23 cellular contexts compared by ENCODE assay signal in genomic region chr5:22900801-22901310, GRCh38. TPM values are rescaled to one million over a fixed set of nuclear protein-coding genes. Genes with fewer than 3 reads are reported as not detected.
DNase-seq lines count a peak whose midpoint lies in the region; ATAC-seq, FAIRE-seq and TF ChIP-seq lines count a peak whose summit lies in the region.
"Had no signal": no experiment of that assay in that cellular context is flagged by ENCODE, and none has a peak within 500 bp of the region (broad histone marks: within the 10 kb centered on the region; RNA-seq: fewer than 3 reads in every experiment).

No MANE protein-coding gene starts in this region.

- no peak overlapping the region for H3K4me3 Mint-ChIP-seq in stimulated activated naive CD8-positive, alpha-beta T cell treated with anti-CD3 and anti-CD28 coated beads, Interleukin-15, amount 100 ng/mL, for 72 hours
- H3K4me3 Mint-ChIP-seq in stimulated activated effector memory CD8-positive, alpha-beta T cell treated with anti-CD3 and anti-CD28 coated beads, Interleukin-12 subunit alpha, Interleukin-12 subunit beta, amount 100 ng/mL, for 72 hours: no peak overlapping the region
- H3K4me3 Mint-ChIP-seq: CD4-positive, alpha-beta T cell; GM23338 had no signal

- intact Hi-C loops in vagina (cut with DNase I) (no loop called here), HepG2 (cut with micrococcal nuclease; ENCODE audit: unreplicated experiment) (no loop called here)

- H3K14ac ChIP-seq in neuronal stem cell (ENCODE audit: low read length): peak overlapping the region; percentile 71

- no peaks in the 10 kb centered on the region for H3K36me3 ChIP-seq in neuronal stem cell (replicated peaks in 1 of 2; ENCODE audit: control insufficient read depth in 2 of 2, insufficient read depth in 2 of 2, low read length in 2 of 2)
- no peaks in the 10 kb centered on the region for H3K36me3 ChIP-seq in vagina
- H3K36me3 ChIP-seq in HepG2 (replicated peaks in 1 of 2; ENCODE audit: control insufficient read depth in 1 of 2, insufficient read depth in 2 of 2, low read length in 2 of 2): no peaks in the 10 kb centered on the region

- no peak for TF ChIP-seq POLR2A in vagina (IDR thresholded peaks at IDR 0.05)
- TF ChIP-seq POLR2A in HepG2 (IDR thresholded peaks at IDR 0.05; ENCODE audit: insufficient read depth in 1 of 2, low read depth in 2 of 2, low read length in 2 of 2): no peak

- no peak for TF ChIP-seq RAD21 in HepG2 (CRISPR knock-in tag; IDR thresholded peaks at IDR 0.05)

- H2AFZ ChIP-seq in neuronal stem cell (ENCODE audit: low read length): no peak overlapping the region
- no peak overlapping the region for H2AFZ ChIP-seq in HepG2 (ENCODE audit: low read length)
- H2AFZ ChIP-seq: GM23338 had no signal

- H3K27me3 Mint-ChIP-seq in stimulated activated naive CD8-positive, alpha-beta T cell treated with anti-CD3 and anti-CD28 coated beads, Interleukin-15, amount 100 ng/mL, for 72 hours: no peaks in the 10 kb centered on the region
- H3K27me3 Mint-ChIP-seq: CD4-positive, alpha-beta T cell had no signal

- H3K4me1 Mint-ChIP-seq in stimulated activated naive CD8-positive, alpha-beta T cell treated with anti-CD3 and anti-CD28 coated beads, Interleukin-15, amount 100 ng/mL, for 72 hours: no peaks in the 10 kb centered on the region
- H3K4me1 Mint-ChIP-seq in stimulated activated effector memory CD8-positive, alpha-beta T cell treated with anti-CD3 and anti-CD28 coated beads, Interleukin-12 subunit alpha, Interleukin-12 subunit beta, amount 100 ng/mL, for 72 hours: no peaks in the 10 kb centered on the region
- H3K4me1 Mint-ChIP-seq: GM23338 had no signal

- H3K23ac ChIP-seq in neuronal stem cell (ENCODE audit: low read depth, low read length, poor library complexity): no peak overlapping the region

- no peaks in the 10 kb centered on the region for H3K36me3 Mint-ChIP-seq in stimulated activated effector memory CD8-positive, alpha-beta T cell treated with anti-CD3 and anti-CD28 coated beads, Interleukin-12 subunit alpha, Interleukin-12 subunit beta, amount 100 ng/mL, for 72 hours

- no peak overlapping the region for H3K27ac ChIP-seq in neuronal stem cell (replicated peaks; ENCODE audit: low read length)
- no peak overlapping the region for H3K27ac ChIP-seq in vagina
- H3K27ac ChIP-seq in HepG2 (ENCODE audit: extremely low read length, insufficient read depth, low read length): no peak overlapping the region
- H3K27ac ChIP-seq: 22Rv1, A549, C4-2B had no signal

- no peak overlapping the region for H2AK5ac ChIP-seq in neuronal stem cell (ENCODE audit: low read depth, low read length)

- no peaks in the 10 kb centered on the region for H4K20me1 ChIP-seq in HepG2 (ENCODE audit: insufficient read depth, low read length)

- TF ChIP-seq CTCF in vagina (IDR thresholded peaks at IDR 0.05) (no peak), HepG2 (CRISPR knock-in tag; IDR thresholded peaks at IDR 0.05) (no peak)

- no peaks in the 10 kb centered on the region for H3K27me3 ChIP-seq in neuronal stem cell (ENCODE audit: control insufficient read depth in 3 of 3, insufficient read depth in 3 of 3, low read depth in 1 of 3, low read length in 3 of 3)
- no peaks in the 10 kb centered on the region for H3K27me3 ChIP-seq in vagina
- H3K27me3 ChIP-seq in HepG2 (ENCODE audit: control insufficient read depth in 1 of 2, insufficient read depth in 2 of 2, low read length in 2 of 2): no peaks in the 10 kb centered on the region

- TF ChIP-seq EP300 in HepG2 (IDR thresholded peaks at IDR 0.05; ENCODE audit: low read depth in 2 of 2, low read length in 2 of 2): no peak
- TF ChIP-seq EP300 in HepG2 (CRISPR knock-in tag; IDR thresholded peaks at IDR 0.05; ENCODE audit: borderline replicate concordance): no peak

- WGBS in neuronal stem cell (ENCODE audit: extremely low coverage in 2 of 2, insufficient read length in 2 of 2, insufficient replicate concordance in 1 of 2), 2 donors: no CpG with 5 or more reads among the region's 17 CpGs
- 36% methylated on average over 10 of the region's 17 CpGs for WGBS in HepG2 (ENCODE audit: low lambda C conversion rate)

- DNase-seq in stimulated activated naive CD8-positive, alpha-beta T cell treated with anti-CD3 and anti-CD28 coated beads, Interleukin-15, amount 100 ng/mL, for 72 hours: no peak
- no peak for DNase-seq in stimulated activated naive CD8-positive, alpha-beta T cell treated with anti-CD3 and anti-CD28 coated beads, Interleukin-15, Interleukin-2, amounts not matched to agents 100 U/mL and 50 U/mL, for 24 hours
- DNase-seq in neuronal stem cell (ENCODE audit: low spot score) (no peak), NCI-H1048 (lab: John Stamatoyannopoulos, UW) (no peak), vagina (ENCODE audit: extremely low spot score in 2 of 2) (no peak), HepG2 (ENCODE audit: low spot score) (no peak)
- DNase-seq in stimulated activated effector memory CD8-positive, alpha-beta T cell treated with anti-CD3 and anti-CD28 coated beads, Interleukin-12 subunit alpha, Interleukin-12 subunit beta, amount 100 ng/mL, for 72 hours (ENCODE audit: low spot score in 2 of 2): no peak
- DNase-seq: AML-193; Caco-2; CD4-positive, alpha-beta T cell; HCEC 1CT had no signal

- peaks cover 5 to 6% of the 10 kb centered on the region in 2 donors for H3K9me3 Mint-ChIP-seq in stimulated activated naive CD8-positive, alpha-beta T cell treated with anti-CD3 and anti-CD28 coated beads, Interleukin-15, amount 100 ng/mL, for 72 hours
- peaks cover 16% of the 10 kb centered on the region for H3K9me3 Mint-ChIP-seq in stimulated activated effector memory CD8-positive, alpha-beta T cell treated with anti-CD3 and anti-CD28 coated beads, Interleukin-12 subunit alpha, Interleukin-12 subunit beta, amount 100 ng/mL, for 72 hours

- H3K18ac ChIP-seq in neuronal stem cell (ENCODE audit: low read length): no peak overlapping the region

- no peak overlapping the region for H2BK5ac ChIP-seq in neuronal stem cell (ENCODE audit: low read length)

- no peak overlapping the region for H3K4me2 ChIP-seq in neuronal stem cell (ENCODE audit: insufficient read depth, low read length, poor library complexity, severe bottlenecking)
- no peak overlapping the region for H3K4me2 ChIP-seq in HepG2 (ENCODE audit: low read depth, low read length)
- H3K4me2 ChIP-seq: A549, GM23338 had no signal

- ATAC-seq in stimulated activated naive CD8-positive, alpha-beta T cell treated with anti-CD3 and anti-CD28 coated beads, Interleukin-15, amount 100 ng/mL, for 72 hours: peak; percentile 40
- no peak for ATAC-seq in stimulated activated naive CD8-positive, alpha-beta T cell treated with anti-CD3 and anti-CD28 coated beads, Interleukin-15, Interleukin-2, amounts not matched to agents 100 U/mL and 50 U/mL, for 24 hours
- ATAC-seq in stimulated activated effector memory CD8-positive, alpha-beta T cell treated with anti-CD3 and anti-CD28 coated beads, Interleukin-12 subunit alpha, Interleukin-12 subunit beta, amount 100 ng/mL, for 72 hours: peak; percentile 32
- ATAC-seq in esophagus mucosa: no peak
- ATAC-seq in HepG2: no peak
- ATAC-seq: A549, GM23338 had no signal

- H3K9me3 ChIP-seq in neuronal stem cell (replicated peaks in 1 of 2; ENCODE audit: control insufficient read depth in 2 of 2, insufficient read depth in 1 of 2, low read depth in 1 of 2, low read length in 2 of 2) (peaks cover 0 to 3% of the 10 kb centered on the region in 2 donors), vagina (no peaks in the 10 kb centered on the region), HepG2 (ENCODE audit: low read length) (peaks cover 17% of the 10 kb centered on the region)
- H3K9me3 ChIP-seq: A549, Caco-2 had no signal

- POLR2A ChIA-PET in HepG2 (lab: Yijun Ruan, JAX): no interaction called here

- H3K79me1 ChIP-seq in neuronal stem cell (ENCODE audit: low read depth, low read length): no peaks in the 10 kb centered on the region

- H3K4ac ChIP-seq in neuronal stem cell (ENCODE audit: low read length): no peak overlapping the region

- H3K4me1 ChIP-seq in neuronal stem cell (ENCODE audit: control insufficient read depth in 2 of 2, insufficient read depth in 1 of 2, low read depth in 1 of 2, low read length in 2 of 2): no peaks in the 10 kb centered on the region
- no peaks in the 10 kb centered on the region for H3K4me1 ChIP-seq in vagina
- no peaks in the 10 kb centered on the region for H3K4me1 ChIP-seq in HepG2 (ENCODE audit: insufficient read depth, low read length)
- H3K4me1 ChIP-seq: A549, Caco-2 had no signal

- no peak overlapping the region for H2BK15ac ChIP-seq in neuronal stem cell (ENCODE audit: low read length)

- in situ Hi-C loops in HepG2 (cut with HindIII; ENCODE audit: extremely low pct_ligation_motif_present, low pct_unique_long_range_greater_than_20kb): no loop called here

- no peak overlapping the region for H4K8ac ChIP-seq in neuronal stem cell (ENCODE audit: low read depth, low read length)

- peak overlapping the region in 1 of 2 donors; percentile 46 for H3K4me3 ChIP-seq in neuronal stem cell (ENCODE audit: low read length in 2 of 2)
- H3K4me3 ChIP-seq in vagina: no peak overlapping the region
- H3K4me3 ChIP-seq in HepG2 (replicated peaks in 1 of 3; ENCODE audit: insufficient read depth in 1 of 3, low read depth in 2 of 3, low read length in 3 of 3): no peak overlapping the region
- H3K4me3 ChIP-seq: A549, GM23338 had no signal

- no peaks in the 10 kb centered on the region for H3K79me2 ChIP-seq in HepG2 (ENCODE audit: insufficient read depth, low read length)

- no TSS peak for BruUV-seq in HepG2 (replicated peaks; lab: Mats Ljungman, UMichigan)

- CTCF ChIA-PET in HepG2 (lab: Yijun Ruan, JAX; ENCODE audit: low intra/inter-chr PET ratio, low total read pairs): no interaction called here

- no peak overlapping the region for H3K27ac Mint-ChIP-seq in stimulated activated naive CD8-positive, alpha-beta T cell treated with anti-CD3 and anti-CD28 coated beads, Interleukin-15, amount 100 ng/mL, for 72 hours
- H3K27ac Mint-ChIP-seq in stimulated activated effector memory CD8-positive, alpha-beta T cell treated with anti-CD3 and anti-CD28 coated beads, Interleukin-12 subunit alpha, Interleukin-12 subunit beta, amount 100 ng/mL, for 72 hours: no peak overlapping the region
- H3K27ac Mint-ChIP-seq: CD4-positive, alpha-beta T cell; GM23338 had no signal

- H4K91ac ChIP-seq in neuronal stem cell (ENCODE audit: low read depth, low read length, poor library complexity): no peak overlapping the region

- H2BK12ac ChIP-seq in neuronal stem cell (ENCODE audit: low read length): no peak overlapping the region

- H2BK120ac ChIP-seq in neuronal stem cell (ENCODE audit: low read depth, low read length): no peak overlapping the region

- no peak overlapping the region for H3K9ac ChIP-seq in neuronal stem cell (ENCODE audit: low read depth, low read length, poor library complexity)
- no peak overlapping the region for H3K9ac ChIP-seq in HepG2 (ENCODE audit: insufficient read depth, low read depth, low read length)

- FAIRE-seq in HepG2 (lab: Jason Lieb, UNC): no peak
- FAIRE-seq: A549, D721Med, G401.6, GM12891, GM19239, H54 had no signal

RNA-seq across cellular contexts. Expression of gene CDH12, which starts 47.7 kb away (rescaled TPM):
- 0.04 TPM for polyA plus RNA-seq in neuronal stem cell (2013, experiment 1 of 2)
- polyA plus RNA-seq in neuronal stem cell (2013, experiment 2 of 2): 0.03 TPM
- not detected for total RNA-seq in esophagus mucosa
- total RNA-seq in vagina: not detected
- total RNA-seq in HepG2 (2016; rRNA removed; fragmentation: Illumina TruSeq; extraction: Trizol): not detected in 2 replicates
- total RNA-seq in HepG2 (2016; cell fraction: cytosol; rRNA removed; fragmentation: Illumina TruSeq; extraction: Trizol; ENCODE audit: low read depth): not detected in 2 replicates
- total RNA-seq in HepG2 (2016; cell fraction: insoluble cytoplasmic fraction; rRNA removed; fragmentation: Illumina TruSeq; extraction: Trizol): not detected in 2 replicates
- total RNA-seq in HepG2 (2016; cell fraction: membrane; rRNA removed; fragmentation: Illumina TruSeq; extraction: Trizol): not detected in 2 replicates
- not detected in 2 replicates for total RNA-seq in HepG2 (2016; cell fraction: nucleus; rRNA removed; fragmentation: Illumina TruSeq; extraction: Trizol)
- polyA plus RNA-seq in HepG2 (2011; rRNA removed): not detected in 2 replicates
- not detected in 2 replicates for polyA plus RNA-seq in HepG2 (2011; cell fraction: cytosol; rRNA removed)
- polyA plus RNA-seq in HepG2 (2011; cell fraction: nucleus; rRNA removed): not detected in 2 replicates
- polyA plus RNA-seq in HepG2 (2012): not detected in 2 replicates
- polyA plus RNA-seq in HepG2 (2016; cell fraction: cytosol; fragmentation: Illumina TruSeq; extraction: Trizol; ENCODE audit: low read depth): not detected in 2 replicates
- not detected in 2 replicates for polyA plus RNA-seq in HepG2 (2016; cell fraction: insoluble cytoplasmic fraction; fragmentation: Illumina TruSeq; extraction: Trizol; ENCODE audit: low read depth)
- not detected in 2 replicates for polyA plus RNA-seq in HepG2 (2016; cell fraction: membrane; fragmentation: Illumina TruSeq; extraction: Trizol; ENCODE audit: low read depth)
- not detected in 2 replicates for polyA plus RNA-seq in HepG2 (2016; cell fraction: nucleus; fragmentation: Illumina TruSeq; extraction: Trizol; ENCODE audit: insufficient read depth, low read depth)
- polyA minus RNA-seq in HepG2 (2011; rRNA and poly(A)+ RNA removed; ENCODE audit: low replicate concordance): 0.07 TPM in 1 of 2 replicates, not detected in the other
- not detected in 2 replicates for polyA minus RNA-seq in HepG2 (2011; cell fraction: cytosol; rRNA and poly(A)+ RNA removed)
- polyA minus RNA-seq in HepG2 (2011; cell fraction: nucleus; rRNA and poly(A)+ RNA removed): not detected in 2 replicates
- total RNA-seq: Caco-2; CD4-positive, alpha-beta T cell; GM23338; HT-29 had no signal
- polyA plus RNA-seq: BJ, GM23338 had no signal

Comparison
In these comparisons a context has a peak if more than half of its experiments do, and no peak if none do; other contexts are left out.
1. ATAC-seq: peak in stimulated activated naive CD8-positive, alpha-beta T cell treated with anti-CD3 and anti-CD28 coated beads, Interleukin-15, amount 100 ng/mL, for 72 hours (single experiment) and stimulated activated effector memory CD8-positive, alpha-beta T cell treated with anti-CD3 and anti-CD28 coated beads, Interleukin-12 subunit alpha, Interleukin-12 subunit beta, amount 100 ng/mL, for 72 hours (single experiment); none in stimulated activated naive CD8-positive, alpha-beta T cell treated with anti-CD3 and anti-CD28 coated beads, Interleukin-15, Interleukin-2, amounts not matched to agents 100 U/mL and 50 U/mL, for 24 hours (single experiment), esophagus mucosa (single experiment) and HepG2 (single experiment).